22 cellular contexts compared by ENCODE assay signal in the genomic region with DNA sequence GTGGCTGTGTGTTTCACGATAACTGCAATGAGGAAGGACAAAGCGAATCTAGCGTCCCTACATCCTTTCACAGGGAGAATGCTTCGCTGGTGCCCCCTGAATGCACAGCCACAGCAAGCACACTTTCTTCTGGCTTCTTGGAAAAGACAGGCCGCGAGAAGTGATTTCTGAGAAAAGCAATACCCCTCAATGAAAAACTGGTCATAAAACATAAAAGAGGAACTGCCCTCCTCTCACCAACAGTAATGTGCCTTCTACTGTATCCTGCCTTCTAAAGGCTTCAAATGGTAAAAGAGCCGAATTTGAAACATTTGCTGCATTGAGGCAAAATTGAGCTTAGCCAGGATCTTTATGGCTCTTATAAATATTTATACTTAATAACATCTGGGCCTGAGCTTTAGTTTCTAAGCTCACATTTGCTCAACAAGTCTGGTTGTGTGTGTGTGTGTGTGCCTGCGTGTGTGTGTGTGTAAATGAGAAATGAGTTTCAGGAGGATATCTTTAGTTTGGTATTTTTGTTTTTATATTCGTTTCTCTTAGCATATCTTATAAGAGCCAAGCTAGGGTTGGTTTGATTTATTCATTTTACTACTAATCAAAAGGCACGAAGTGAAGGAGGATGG.
A peak's percentile ranks its signal among the peaks of the same experiment; 100 is the strongest.
DNase-seq lines count a peak whose midpoint lies in the region; ATAC-seq, FAIRE-seq and TF ChIP-seq lines count a peak whose summit lies in the region.
"Had no signal": no experiment of that assay in that cellular context is flagged by ENCODE, and none has a peak within 500 bp of the region (broad histone marks: within the 10 kb centered on the region; RNA-seq: fewer than 3 reads in every experiment).

No MANE protein-coding gene starts in this region.

- in situ Hi-C loops in K562 (cut with MboI) = no loop called here

- TF ChIP-seq RAD21 in K562 (CRISPR knock-in tag; conservative IDR thresholded peaks at IDR 0.05 in 1 of 2, IDR thresholded peaks at IDR 0.05 in 1 of 2) = no peak

- H3K27ac ChIP-seq in K562 (ENCODE audit: extremely low read depth, low read depth, low read length) (no peak overlapping the region), muscle layer of duodenum (ENCODE audit: low read length) (peak overlapping the region; percentile 62)
- H3K27ac ChIP-seq: VCaP had no signal

- H3K4me1 ChIP-seq in K562 (replicated peaks in 1 of 2; ENCODE audit: control insufficient read depth in 2 of 2, insufficient read depth in 2 of 2, low read length in 2 of 2) = no peaks in the 10 kb centered on the region
- H3K4me1 ChIP-seq in muscle layer of duodenum (ENCODE audit: control insufficient read depth in 1 of 2, insufficient read depth in 2 of 2, low read length in 2 of 2) = peaks cover 9 to 47% of the 10 kb centered on the region in 2 donors

- H3K9me3 ChIP-seq in K562 (replicated peaks; ENCODE audit: control insufficient read depth, insufficient read depth, low read depth, low read length) (no peaks in the 10 kb centered on the region), muscle layer of duodenum (ENCODE audit: control insufficient read depth in 1 of 2, low read length in 2 of 2) (no peaks in the 10 kb centered on the region)
- H3K9me3 ChIP-seq: BE2C had no signal

- no peaks in the 10 kb centered on the region for H3K79me2 ChIP-seq in K562 (ENCODE audit: control insufficient read depth, insufficient read depth, low read length)

- no peaks in the 10 kb centered on the region for H3K9me1 ChIP-seq in K562 (ENCODE audit: control insufficient read depth, insufficient read depth, low read length)

- no TSS peak for BruUV-seq in K562 (replicated peaks; lab: Mats Ljungman, UMichigan)

- CTCF ChIA-PET in K562 (lab: Yijun Ruan, JAX; ENCODE audit: low intra/inter-chr PET ratio) = no interaction called here

- no peak for TF ChIP-seq EP300 in K562 (IDR thresholded peaks at IDR 0.05; ENCODE audit: low read length)

- H3K36me3 ChIP-seq in K562 (ENCODE audit: control insufficient read depth, insufficient read depth, low read length) (no peaks in the 10 kb centered on the region), muscle layer of duodenum (ENCODE audit: control insufficient read depth in 1 of 2, insufficient read depth in 2 of 2, low read length in 2 of 2) (no peaks in the 10 kb centered on the region)
- H3K36me3 ChIP-seq: BE2C had no signal

- no peak for TF ChIP-seq POLR2A in K562 (conservative IDR thresholded peaks at IDR 0.05)

- H2AFZ ChIP-seq in K562 (ENCODE audit: low read depth, low read length) = no peak overlapping the region

- 2% methylated on average over 9 of the region's 10 CpGs for WGBS in K562 (ENCODE audit: insufficient coverage, low coverage, missing lambda C conversion rate)

- POLR2A ChIA-PET in K562 (lab: Yijun Ruan, JAX) = no interaction called here

- H3K27me3 ChIP-seq in K562 (ENCODE audit: control insufficient read depth in 2 of 2, insufficient read depth in 2 of 2, low read length in 2 of 2) (no peaks in the 10 kb centered on the region), muscle layer of duodenum (ENCODE audit: low read depth, low read length) (no peaks in the 10 kb centered on the region)
- H3K27me3 ChIP-seq: BE2C had no signal

- peak; percentile 1 for DNase-seq in CD1c-positive myeloid dendritic cell (ENCODE audit: extremely low spot score)
- DNase-seq in KG1 (lab: John Stamatoyannopoulos, UW) = peak; percentile 60
- DNase-seq in K562 (ENCODE audit: extremely low read depth in 1 of 4, low spot score in 3 of 4) = no peak
- no peak for DNase-seq in frontal cortex (ENCODE audit: low spot score in 2 of 2)
- no peak for DNase-seq in GDM1 (lab: John Stamatoyannopoulos, UW)
- DNase-seq: BE2C; dermis blood vessel endothelial cell; hippocampal formation; Karpas-422; NCI-H1436 treated with DMSO at 0.1 percent for 48 hours; NCI-H774; nephron progenitor cell; stimulated activated CD4-positive, alpha-beta T cell treated with anti-CD3 and anti-CD28 coated beads, Interleukin-4, amount 100 ng/mL, for 4 hours; SW 1271 had no signal

- TF ChIP-seq CTCF in K562 (IDR thresholded peaks at IDR 0.05 in 2 of 3, conservative IDR thresholded peaks at IDR 0.05 in 1 of 3; ENCODE audit: insufficient read depth in 2 of 3, low read depth in 1 of 3, low read length in 3 of 3) = no peak

- no peak for ATAC-seq in K562
- ATAC-seq in GM21825 (IDR thresholded peaks at IDR 0.05; ENCODE audit: unreplicated experiment) = no peak
- ATAC-seq in HG02798 (IDR thresholded peaks at IDR 0.05; ENCODE audit: poor library complexity, unreplicated experiment) = no peak
- ATAC-seq: Panc1 had no signal

- no peaks in the 10 kb centered on the region for H4K20me1 ChIP-seq in K562 (replicated peaks; ENCODE audit: control insufficient read depth, insufficient read depth, low read length)

- intact Hi-C loops in K562 (cut with micrococcal nuclease) = loop anchor here (5.0 kb wide), 1 partner anchor 560 kb away; no protein-coding TSS in a partner anchor

- FAIRE-seq in K562 (lab: Jason Lieb, UNC) (no peak), frontal cortex (lab: Jason Lieb, UNC) (no peak)
- FAIRE-seq: bronchial epithelial cell, D721Med, keratinocyte had no signal

- no peak overlapping the region for H3K4me2 ChIP-seq in K562 (ENCODE audit: insufficient read depth, low read length)

- H3K4me3 ChIP-seq in K562 = no peak overlapping the region
- H3K4me3 ChIP-seq in muscle layer of duodenum (ENCODE audit: low read depth in 1 of 2, low read length in 2 of 2) = no peak overlapping the region

- no peak overlapping the region for H3K9ac ChIP-seq in K562 (ENCODE audit: insufficient read depth in 1 of 2, low read depth in 2 of 2, low read length in 2 of 2)

TF ChIP-seq in K562, 482 proteins besides CTCF, POLR2A, EP300 and RAD21:
- TF ChIP-seq ZNF561 (CRISPR knock-in tag; conservative IDR thresholded peaks at IDR 0.05) (no peak), MEIS2 (IDR thresholded peaks at IDR 0.05; ENCODE audit: partially characterized antibody) (peak; percentile 7), SPI1 (IDR thresholded peaks at IDR 0.05; ENCODE audit: borderline replicate concordance, low read depth, low read length) (peak; percentile 72)

Comparison
In these comparisons a context has a peak if more than half of its experiments do, and no peak if none do; other contexts are left out.
1. DNase-seq: peak in CD1c-positive myeloid dendritic cell (single experiment) and KG1 (single experiment); none in K562 (0 of 4), frontal cortex (0 of 2) and GDM1 (single experiment).